In genomic region chr12:95218164-95218851, GRCh38 we compare ENCODE assay signal across 8 cellular contexts. TPM values are rescaled to one million over a fixed set of nuclear protein-coding genes. Genes with fewer than 3 reads are reported as not detected.
DNase-seq lines count a peak whose midpoint lies in the region; ATAC-seq and TF ChIP-seq lines count a peak whose summit lies in the region.

No MANE protein-coding gene starts in this region.

- H2AFZ ChIP-seq in GM23248 = peak overlapping the region; percentile 86

- peak overlapping the region; percentile 90 for H3K4me3 ChIP-seq in GM23248
- peak overlapping the region; percentile 98 for H3K4me3 ChIP-seq in WERI-Rb-1 (ENCODE audit: low read depth, low read length)
- H3K4me3 ChIP-seq in epithelial cell of proximal tubule (ENCODE audit: low read depth, low read length) = peak overlapping the region; percentile 91

- H3K79me2 ChIP-seq in GM23248 (ENCODE audit: insufficient read depth) = peaks cover 89% of the 10 kb centered on the region

- TF ChIP-seq CTCF in WERI-Rb-1 (IDR thresholded peaks at IDR 0.05; ENCODE audit: low read depth, low read length) (no peak), epithelial cell of proximal tubule (conservative IDR thresholded peaks at IDR 0.05; ENCODE audit: low read depth, low read length) (no peak), nephron progenitor cell (IDR thresholded peaks at IDR 0.05) (no peak)

- H3K9me2 ChIP-seq in GM23248 (ENCODE audit: insufficient read depth) = no peaks in the 10 kb centered on the region

- peak overlapping the region; percentile 100 for H3K27ac Mint-ChIP-seq in nephron progenitor cell

- in situ Hi-C loops in GM23248 (cut with MboI) = no loop called here

- peaks cover 16% of the 10 kb centered on the region for H3F3A ChIP-seq in GM23248 (ENCODE audit: insufficient read depth)

- WGBS in GM23248 (ENCODE audit: low coverage in 1 of 2, low lambda C conversion rate in 2 of 2, missing lambda C conversion rate in 2 of 2), 2 experiments = 1% methylated on average over 29 of the region's 29 CpGs

- H3K27me3 ChIP-seq in GM23248 (replicated peaks; ENCODE audit: insufficient read depth) (no peaks in the 10 kb centered on the region), WERI-Rb-1 (ENCODE audit: insufficient read depth, low read depth, severe bottlenecking) (no peaks in the 10 kb centered on the region)

- H3K4me3 Mint-ChIP-seq in nephron progenitor cell = peak overlapping the region; percentile 96

- no peaks in the 10 kb centered on the region for H4K20me1 ChIP-seq in GM23248 (ENCODE audit: insufficient read depth)

- peak overlapping the region; percentile 91 for H3K4me2 ChIP-seq in GM23248 (ENCODE audit: unreplicated experiment)

- H3K36me3 ChIP-seq in GM23248 (ENCODE audit: low read depth) = no peaks in the 10 kb centered on the region
- H3K36me3 ChIP-seq in WERI-Rb-1 = peaks cover 7% of the 10 kb centered on the region

- peaks cover 21% of the 10 kb centered on the region for H3K36me3 Mint-ChIP-seq in nephron progenitor cell (ENCODE audit: low read depth)

- peaks cover 3% of the 10 kb centered on the region for H3K9me3 Mint-ChIP-seq in nephron progenitor cell

- H3K4me1 ChIP-seq in GM23248 (ENCODE audit: insufficient read depth) = peaks cover 20% of the 10 kb centered on the region

- DNase-seq in DMS53 treated with DMSO at 0.1 percent for 48 hours (lab: John Stamatoyannopoulos, UW; ENCODE audit: unreplicated experiment) (peak; percentile 65), GM23248 (peak; percentile 86), NCI-H1694 (lab: John Stamatoyannopoulos, UW) (peak; percentile 73), WERI-Rb-1 (no peak), epithelial cell of proximal tubule (ENCODE audit: low read depth) (no peak), nephron progenitor cell (no peak), GM19238 (ENCODE audit: insufficient read length, low spot score) (no peak)

- H3K9me3 ChIP-seq in GM23248 (ENCODE audit: low read depth) (no peaks in the 10 kb centered on the region), WERI-Rb-1 (ENCODE audit: severe bottlenecking) (no peaks in the 10 kb centered on the region)

- peak overlapping the region; percentile 85 for H3K9ac ChIP-seq in GM23248

- H3K27me3 Mint-ChIP-seq in nephron progenitor cell (ENCODE audit: low read depth, poor library complexity) = no peaks in the 10 kb centered on the region

- no peak for ATAC-seq in HG02884 (IDR thresholded peaks at IDR 0.05; ENCODE audit: unreplicated experiment)

- peaks cover 52% of the 10 kb centered on the region for H3K4me1 Mint-ChIP-seq in nephron progenitor cell

- H3K27ac ChIP-seq in GM23248 (peak overlapping the region; percentile 83), WERI-Rb-1 (peak overlapping the region; percentile 90)

RNA-seq across cellular contexts. Expression of gene VEZT, which starts 0.7 kb away (rescaled TPM):
- 40.2 and 49.6 TPM in 2 replicates for total RNA-seq in GM23248 (2014; rRNA removed; shearing (Covaris generic))
- 36.3 and 36.9 TPM in 2 replicates for polyA plus RNA-seq in GM23248 (2016; fragmentation: Nextera tagmentation; extraction: Ambion mirVana)
- 69.1 and 99.4 TPM in 2 replicates for total RNA-seq in epithelial cell of proximal tubule

RNA-seq across cellular contexts. Expression of gene FGD6, which starts 1.0 kb away (rescaled TPM):
- 5.9 and 6.4 TPM in 2 replicates for total RNA-seq in GM23248 (2014; rRNA removed; shearing (Covaris generic))
- 3.0 and 3.2 TPM in 2 replicates for polyA plus RNA-seq in GM23248 (2016; fragmentation: Nextera tagmentation; extraction: Ambion mirVana)
- total RNA-seq in epithelial cell of proximal tubule = 21.6 and 32.2 TPM in 2 replicates

Comparison
In these comparisons a context has a peak if more than half of its experiments do, and no peak if none do; other contexts are left out.
1. DNase-seq: peak in DMS53 treated with DMSO at 0.1 percent for 48 hours (single experiment), GM23248 (single experiment) and NCI-H1694 (single experiment); none in WERI-Rb-1 (single experiment), epithelial cell of proximal tubule (single experiment), nephron progenitor cell (single experiment) and GM19238 (single experiment).
2. Peak in every context shown above with its lines, with median percentiles within 50 percentile points of each other: H3K4me3 ChIP-seq.